ENCODE assay signal across 9 cellular contexts in genomic region chr13:46593403-46593802, GRCh38. TPM values are rescaled to one million over a fixed set of nuclear protein-coding genes. Genes with fewer than 3 reads are reported as not detected.
DNase-seq lines count a peak whose midpoint lies in the region; ATAC-seq lines count a peak whose summit lies in the region.
"Had no signal": no experiment of that assay in that cellular context is flagged by ENCODE, and none has a peak within 500 bp of the region (broad histone marks: within the 10 kb centered on the region; RNA-seq: fewer than 3 reads in every experiment).

No MANE protein-coding gene starts in this region.

- ATAC-seq in GM19035 (IDR thresholded peaks at IDR 0.05; ENCODE audit: unreplicated experiment) (peak; percentile 57), HG03432 (IDR thresholded peaks at IDR 0.05; ENCODE audit: unreplicated experiment) (peak; percentile 62), esophagus mucosa (no peak)
- peak; percentile 96 to 97 for ATAC-seq in activated T-cell treated with anti-CD3 and anti-CD28 coated beads, Interleukin-2, amount 50 U/mL, for 4 hours
- ATAC-seq: K562 had no signal

- H3K36me3 Mint-ChIP-seq in activated T-cell treated with anti-CD3 and anti-CD28 coated beads, Interleukin-2, amount 50 U/mL, for 4 hours (ENCODE audit: insufficient read depth) = no peaks in the 10 kb centered on the region

- peaks cover 82% of the 10 kb centered on the region for H3K4me1 Mint-ChIP-seq in activated T-cell treated with anti-CD3 and anti-CD28 coated beads, Interleukin-2, amount 50 U/mL, for 4 hours (ENCODE audit: low read depth)

- peak; percentile 39 for DNase-seq in activated T-cell treated with anti-CD3 and anti-CD28 coated beads, Interleukin-2, amount 50 U/mL, for 4 hours
- peak in 2 of 3 experiments; percentile 26 to 36 for DNase-seq in stimulated activated CD4-positive, alpha-beta T cell treated with anti-CD3 and anti-CD28 coated beads, TNF-alpha, amount 100 ng/mL, for 24 hours (ENCODE audit: low read depth in 3 of 3)
- no peak for DNase-seq in NCI-H2227 (lab: John Stamatoyannopoulos, UW; ENCODE audit: unreplicated experiment)
- DNase-seq in NCI-H2171 (lab: John Stamatoyannopoulos, UW) = no peak
- no peak for DNase-seq in cortex of kidney (lab: John Stamatoyannopoulos, UW)

- H3K9me3 Mint-ChIP-seq in activated T-cell treated with anti-CD3 and anti-CD28 coated beads, Interleukin-2, amount 50 U/mL, for 4 hours = no peaks in the 10 kb centered on the region

- no peaks in the 10 kb centered on the region for H3K27me3 Mint-ChIP-seq in activated T-cell treated with anti-CD3 and anti-CD28 coated beads, Interleukin-2, amount 50 U/mL, for 4 hours (ENCODE audit: low read depth)

- H3K4me3 Mint-ChIP-seq in activated T-cell treated with anti-CD3 and anti-CD28 coated beads, Interleukin-2, amount 50 U/mL, for 4 hours = peak overlapping the region; percentile 5

RNA-seq across cellular contexts. Expression of gene LRCH1, which starts 40.4 kb away (rescaled TPM):
- 10 to 100 TPM; 13.5 to 16.4 (median 14.7) TPM for total RNA-seq in activated T-cell treated with anti-CD3 and anti-CD28 coated beads, Interleukin-2, amount 50 U/mL, for 4 hours
- total RNA-seq in esophagus mucosa = 7.0 TPM

Comparison
In these comparisons a context has a peak if more than half of its experiments do, and no peak if none do; other contexts are left out.
1. DNase-seq: peak in activated T-cell treated with anti-CD3 and anti-CD28 coated beads, Interleukin-2, amount 50 U/mL, for 4 hours (single experiment) and stimulated activated CD4-positive, alpha-beta T cell treated with anti-CD3 and anti-CD28 coated beads, TNF-alpha, amount 100 ng/mL, for 24 hours (2 of 3); none in NCI-H2227 (single experiment), NCI-H2171 (single experiment) and cortex of kidney (single experiment).